8 cellular contexts compared by ENCODE assay signal in genomic region chr12:11651785-11652184, GRCh38. TPM values are rescaled to one million over a fixed set of nuclear protein-coding genes. Genes with fewer than 3 reads are reported as not detected.
DNase-seq lines count a peak whose midpoint lies in the region; ATAC-seq, FAIRE-seq and TF ChIP-seq lines count a peak whose summit lies in the region.

No MANE protein-coding gene starts in this region.

- peaks cover 25% of the 10 kb centered on the region for H3K4me1 ChIP-seq in A549
- H3K4me1 ChIP-seq in HEK293 (ENCODE audit: control insufficient read depth, insufficient read depth, low read length), result peaks cover 4% of the 10 kb centered on the region; the same call in 1 of the 2 replicates
- H3K4me1 ChIP-seq in stomach, result peaks cover 32 to 67% (median 53%) of the 10 kb centered on the region in 4 donors

- H3K4me2 ChIP-seq in A549, result peak overlapping the region; percentile 92

- H3K27ac ChIP-seq in A549 (no peak overlapping the region), HEK293 (ENCODE audit: extremely low read depth, low read depth, low read length) (no peak overlapping the region), stomach (peak overlapping the region in 4 of 5 donors; percentile 96 to 99 (median 98))

- H3K36me3 Mint-ChIP-seq in activated naive CD4-positive, alpha-beta T cell treated with anti-CD3 and anti-CD28 coated beads, Interleukin-2, amount 50 U/mL, for 72 hours, result peaks cover 10 to 45% of the 10 kb centered on the region in 2 donors

- POLR2A ChIA-PET in A549 (lab: Yijun Ruan, JAX), result no interaction called here
- POLR2A ChIA-PET in HEK293 (lab: Yijun Ruan, JAX), result no interaction called here

- no peak for TF ChIP-seq RAD21 in A549 (conservative IDR thresholded peaks at IDR 0.05 in 1 of 2, IDR thresholded peaks at IDR 0.05 in 1 of 2)

- no peak for TF ChIP-seq CTCF in A549 (IDR thresholded peaks at IDR 0.05)
- TF ChIP-seq CTCF in HEK293 (tag by site-specific recombination; IDR thresholded peaks at IDR 0.05), result no peak
- TF ChIP-seq CTCF in stomach (IDR thresholded peaks at IDR 0.05), result no peak

- intact Hi-C loops in stomach (cut with DNase I; ENCODE audit: low total_unique reads), result no loop called here

- no peaks in the 10 kb centered on the region for H3K9me3 Mint-ChIP-seq in activated naive CD4-positive, alpha-beta T cell treated with anti-CD3 and anti-CD28 coated beads, Interleukin-2, amount 50 U/mL, for 72 hours

- H3K36me3 ChIP-seq in HEK293 (ENCODE audit: control insufficient read depth in 2 of 2, insufficient read depth in 1 of 2, low read length in 2 of 2) (no peaks in the 10 kb centered on the region), stomach (no peaks in the 10 kb centered on the region)

- peak overlapping the region; percentile 94 to 99 for H3K27ac Mint-ChIP-seq in activated naive CD4-positive, alpha-beta T cell treated with anti-CD3 and anti-CD28 coated beads, Interleukin-2, amount 50 U/mL, for 72 hours

- H3K27me3 ChIP-seq in stomach, result no peaks in the 10 kb centered on the region

- no peak for ATAC-seq in A549
- no peak for ATAC-seq in activated naive CD4-positive, alpha-beta T cell treated with anti-CD3 and anti-CD28 coated beads, Interleukin-2, amount 50 U/mL, for 72 hours
- ATAC-seq in HG02763 (IDR thresholded peaks at IDR 0.05; ENCODE audit: unreplicated experiment), result no peak

- CTCF ChIA-PET in A549 (lab: Yijun Ruan, JAX) (no interaction called here), HEK293 (lab: Yijun Ruan, JAX) (no interaction called here)

- DNase-seq in A549 (ENCODE audit: low read depth in 1 of 2, low spot score in 1 of 2) (no peak), inferior parietal cortex (ENCODE audit: extremely low spot score) (peak; percentile 59), stomach (no peak), 8988T (no peak), amygdala (lab: John Stamatoyannopoulos, UW) (no peak)
- no peak for DNase-seq in activated naive CD4-positive, alpha-beta T cell treated with anti-CD3 and anti-CD28 coated beads, Interleukin-2, amount 50 U/mL, for 72 hours (ENCODE audit: low spot score in 2 of 2)

- FAIRE-seq in A549 (lab: Jason Lieb, UNC), result no peak

- WGBS in A549 (ENCODE audit: missing lambda C conversion rate), result 78% methylated on average over 6 of the region's 6 CpGs
- WGBS in stomach, 5 donors, result 2 to 8% (median 4%) methylated on average over 6 of the region's 6 CpGs

- TF ChIP-seq POLR2A in A549 (IDR thresholded peaks at IDR 0.05; ENCODE audit: low read length), result no peak
- no peak for TF ChIP-seq POLR2A in stomach (IDR thresholded peaks at IDR 0.05)

- TF ChIP-seq EP300 in A549 (IDR thresholded peaks at IDR 0.05), result no peak
- TF ChIP-seq EP300 in stomach (IDR thresholded peaks at IDR 0.05), result no peak

- H3K4me3 ChIP-seq in A549 (no peak overlapping the region), HEK293 (ENCODE audit: low read depth, low read length) (peak overlapping the region; percentile 18), stomach (peak overlapping the region; percentile 68 to 89 (median 76))

- no peaks in the 10 kb centered on the region for H3K9me3 ChIP-seq in A549
- H3K9me3 ChIP-seq in HEK293 (ENCODE audit: control insufficient read depth, insufficient read depth, low read depth, low read length), result no peaks in the 10 kb centered on the region
- no peaks in the 10 kb centered on the region for H3K9me3 ChIP-seq in stomach

TF ChIP-seq in A549, 52 proteins besides CTCF, POLR2A, EP300 and RAD21:
- no peak for TF ChIP-seq EHF (CRISPR knock-in tag; IDR thresholded peaks at IDR 0.05)
- no peak for TF ChIP-seq PHF8 (IDR thresholded peaks at IDR 0.05; ENCODE audit: borderline replicate concordance, low read depth)
- TF ChIP-seq CEBPB (IDR thresholded peaks at IDR 0.05), result no peak
- no peak for TF ChIP-seq RCOR1 (IDR thresholded peaks at IDR 0.05; ENCODE audit: low read depth, low read length)
- TF ChIP-seq RNF2 (IDR thresholded peaks at IDR 0.05; ENCODE audit: borderline replicate concordance, low read depth), result no peak
- TF ChIP-seq CBX8 (IDR thresholded peaks at IDR 0.05), result no peak
TF ChIP-seq in A549: peak in this region for 0.

TF ChIP-seq in HEK293, 187 proteins besides CTCF, POLR2A, EP300 and RAD21:
- TF ChIP-seq ZBTB17 (tag by site-specific recombination; IDR thresholded peaks at IDR 0.05), result no peak
- TF ChIP-seq ZNF837 (tag by site-specific recombination; IDR thresholded peaks at IDR 0.05), result no peak
TF ChIP-seq in HEK293: peak in this region for 0.

RNA-seq across cellular contexts. Expression of gene ETV6, which starts 2.3 kb away (rescaled TPM):
- polyA plus RNA-seq in A549 (2011; rRNA removed), result 7.0 and 9.9 TPM in 2 replicates
- 2.1 and 2.6 TPM in 2 replicates for polyA plus RNA-seq in A549 (2012; cell fraction: cytosol; rRNA removed)
- 3.5 and 5.5 TPM in 2 replicates for polyA plus RNA-seq in A549 (2012; cell fraction: nucleus; rRNA removed)
- 4.0 to 5.0 TPM (median 4.4 TPM) in 3 replicates for polyA plus RNA-seq in A549 (2017; fragmentation: RNase III; extraction: RNeasy Plus Mini Kit Qiagen cat#74134 plus additional on column Dnase treatment)
- polyA minus RNA-seq in A549 (2011; rRNA and poly(A)+ RNA removed), result 18.5 and 18.7 TPM in 2 replicates
- 10 to 100 TPM; 15.2 to 80.7 TPM for total RNA-seq in activated naive CD4-positive, alpha-beta T cell treated with anti-CD3 and anti-CD28 coated beads, Interleukin-2, amount 50 U/mL, for 72 hours
- total RNA-seq in stomach, result 10 to 100 TPM; 11.6 to 60.3 (median 19.1) TPM
- 1 to 10 TPM; 4.1 to 7.3 (median 4.4) TPM for polyA plus RNA-seq in stomach

Comparison
In these comparisons a context has a peak if more than half of its experiments do, and no peak if none do; other contexts are left out.
1. H3K27ac ChIP-seq: peak in stomach (4 of 5); none in A549 (0 of 2) and HEK293 (single experiment).